ENCODE assay signal across 11 cellular contexts in the genomic region with DNA sequence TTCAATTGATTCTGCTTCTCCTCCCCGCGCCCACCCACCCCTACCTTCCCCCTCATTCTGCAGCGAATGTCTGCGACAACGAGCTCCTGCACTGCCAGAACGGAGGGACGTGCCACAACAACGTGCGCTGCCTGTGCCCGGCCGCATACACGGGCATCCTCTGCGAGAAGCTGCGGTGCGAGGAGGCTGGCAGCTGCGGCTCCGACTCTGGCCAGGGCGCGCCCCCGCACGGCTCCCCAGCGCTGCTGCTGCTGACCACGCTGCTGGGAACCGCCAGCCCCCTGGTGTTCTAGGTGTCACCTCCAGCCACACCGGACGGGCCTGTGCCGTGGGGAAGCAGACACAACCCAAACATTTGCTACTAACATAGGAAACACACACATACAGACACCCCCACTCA.
DNase-seq lines count a peak whose midpoint lies in the region; ATAC-seq and TF ChIP-seq lines count a peak whose summit lies in the region.
"Had no signal": no experiment of that assay in that cellular context is flagged by ENCODE, and none has a peak within 500 bp of the region (broad histone marks: within the 10 kb centered on the region; RNA-seq: fewer than 3 reads in every experiment).

No MANE protein-coding gene starts in this region.

- H3K4me1 Mint-ChIP-seq in Caco-2 (ENCODE audit: low read depth, unreplicated experiment): no peaks in the 10 kb centered on the region

- no peak overlapping the region for H3K4me3 Mint-ChIP-seq in Caco-2 (ENCODE audit: unreplicated experiment)
- H3K4me3 Mint-ChIP-seq: CD8-positive, alpha-beta memory T cell; dendritic cell treated with granulocyte-macrophage colony-stimulating factor and Interleukin-4, amounts not matched to agents 40 ng/mL and 50 ng/mL, for 4 days had no signal

- TF ChIP-seq CTCF in AG09319 (IDR thresholded peaks at IDR 0.05; ENCODE audit: low read depth, low read length): peak; percentile 18
- no peak for TF ChIP-seq CTCF in Caco-2 (IDR thresholded peaks at IDR 0.05; ENCODE audit: insufficient read depth in 1 of 2, low read depth in 1 of 2, low read length in 1 of 2, severe bottlenecking in 1 of 2, unreplicated experiment in 1 of 2)

- H3K4me3 ChIP-seq in MG63 (no peak overlapping the region), Caco-2 (ENCODE audit: low read depth, low read length) (no peak overlapping the region)

- no peaks in the 10 kb centered on the region for H3K4me1 ChIP-seq in Caco-2

- H3K27me3 Mint-ChIP-seq in Caco-2 (ENCODE audit: insufficient read depth, unreplicated experiment): peaks cover 2% of the 10 kb centered on the region

- no peaks in the 10 kb centered on the region; the same call in 1 of the 2 replicates for H3K27me3 ChIP-seq in MG63
- no peaks in the 10 kb centered on the region for H3K27me3 ChIP-seq in Caco-2 (replicated peaks; ENCODE audit: control insufficient read depth, insufficient read depth, low read length)

- DNase-seq in AG09319 (ENCODE audit: extremely low read depth, low read depth): no peak
- peak; percentile 6 for DNase-seq in M059J (ENCODE audit: low read depth)
- peak; percentile 18 for DNase-seq in kidney tubule cell (ENCODE audit: low spot score)
- no peak for DNase-seq in GM19240 (ENCODE audit: insufficient read length, low spot score)
- DNase-seq in MG63: no peak
- no peak for DNase-seq in SIG-M5 treated with dmso at 0.1 percent for 504 hours (lab: John Stamatoyannopoulos, UW; ENCODE audit: unreplicated experiment)
- DNase-seq in Caco-2: no peak
- DNase-seq: CD8-positive, alpha-beta memory T cell; naive thymus-derived CD8-positive, alpha-beta T cell had no signal

- H3K36me3 ChIP-seq in MG63: no peaks in the 10 kb centered on the region
- H3K36me3 ChIP-seq in Caco-2 (ENCODE audit: control insufficient read depth, insufficient read depth, low read length): no peaks in the 10 kb centered on the region

- no peaks in the 10 kb centered on the region for H3K9me3 Mint-ChIP-seq in Caco-2 (ENCODE audit: unreplicated experiment)
- H3K9me3 Mint-ChIP-seq: CD8-positive, alpha-beta memory T cell; dendritic cell treated with granulocyte-macrophage colony-stimulating factor and Interleukin-4, amounts not matched to agents 40 ng/mL and 50 ng/mL, for 4 days; naive thymus-derived CD8-positive, alpha-beta T cell had no signal

- no peaks in the 10 kb centered on the region for H3K9me3 ChIP-seq in MG63
- no peaks in the 10 kb centered on the region for H3K9me3 ChIP-seq in Caco-2

- CTCF ChIA-PET in Caco-2 (lab: Charles Lee): no interaction called here

- ATAC-seq in GM19324 (IDR thresholded peaks at IDR 0.05; ENCODE audit: low FRiP score, unreplicated experiment): peak; percentile 93
- ATAC-seq: naive thymus-derived CD8-positive, alpha-beta T cell had no signal

- intact Hi-C loops in Caco-2 (cut with micrococcal nuclease; ENCODE audit: unreplicated experiment): no loop called here

- no peaks in the 10 kb centered on the region for H3K36me3 Mint-ChIP-seq in Caco-2 (ENCODE audit: insufficient read depth, unreplicated experiment)
- H3K36me3 Mint-ChIP-seq: CD8-positive, alpha-beta memory T cell; naive thymus-derived CD8-positive, alpha-beta T cell had no signal

- POLR2A ChIA-PET in Caco-2 (lab: Charles Lee): no interaction called here

- BruUV-seq in Caco-2 (replicated peaks; lab: Mats Ljungman, UMichigan): no TSS peak

- no peak overlapping the region for H3K27ac Mint-ChIP-seq in Caco-2 (ENCODE audit: unreplicated experiment)
- H3K27ac Mint-ChIP-seq: dendritic cell treated with granulocyte-macrophage colony-stimulating factor and Interleukin-4, amounts not matched to agents 40 ng/mL and 50 ng/mL, for 4 days; naive thymus-derived CD8-positive, alpha-beta T cell had no signal

Comparison
In these comparisons a context has a peak if more than half of its experiments do, and no peak if none do; other contexts are left out.
1. DNase-seq: peak in M059J (single experiment) and kidney tubule cell (single experiment); none in AG09319 (single experiment), GM19240 (single experiment), MG63 (single experiment), SIG-M5 treated with dmso at 0.1 percent for 504 hours (single experiment) and Caco-2 (0 of 2).